In the genomic region with DNA sequence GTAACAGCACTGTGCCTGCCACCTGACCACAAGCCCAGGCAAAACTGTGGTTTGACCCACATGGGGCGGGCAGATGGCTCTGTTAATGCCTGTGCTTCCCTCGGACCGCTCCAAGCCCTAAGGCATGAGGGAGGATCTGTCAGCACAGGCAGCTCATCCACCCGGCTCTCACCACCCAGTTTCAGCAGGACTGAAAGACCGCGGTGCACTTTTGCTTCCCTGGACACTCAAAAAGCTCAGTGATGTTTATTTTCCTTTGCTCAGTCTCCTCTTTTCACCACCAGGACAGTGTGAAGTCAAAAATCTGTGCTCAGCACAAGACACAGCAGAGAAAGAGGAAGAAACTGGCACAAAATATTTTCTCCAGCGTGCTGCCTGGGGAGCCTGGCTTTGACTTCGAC, we compare ENCODE assay signal across 13 cellular contexts.
A peak's percentile ranks its signal among the peaks of the same experiment; 100 is the strongest.
DNase-seq lines count a peak whose midpoint lies in the region; ATAC-seq, FAIRE-seq and TF ChIP-seq lines count a peak whose summit lies in the region.
"Had no signal": no experiment of that assay in that cellular context is flagged by ENCODE, and none has a peak within 500 bp of the region (broad histone marks: within the 10 kb centered on the region; RNA-seq: fewer than 3 reads in every experiment).

No MANE protein-coding gene starts in this region.

- H3K9me3 ChIP-seq in keratinocyte (ENCODE audit: control insufficient read depth, low read depth, low read length): no peaks in the 10 kb centered on the region
- H3K9me3 ChIP-seq in effector memory CD4-positive, alpha-beta T cell (ENCODE audit: control insufficient read depth, low read length): no peaks in the 10 kb centered on the region

- peaks cover 10% of the 10 kb centered on the region in 2 donors for H3K9me3 Mint-ChIP-seq in activated T-cell treated with anti-CD3 and anti-CD28 coated beads, Interleukin-2, amount 50 U/mL, for 72 hours

- H3K4me1 ChIP-seq in keratinocyte (ENCODE audit: control insufficient read depth, extremely low read depth, insufficient read depth, low read length): peaks cover 15% of the 10 kb centered on the region
- H3K4me1 ChIP-seq in effector memory CD4-positive, alpha-beta T cell (ENCODE audit: control insufficient read depth, insufficient read depth, low read length, poor library complexity, severe bottlenecking): no peaks in the 10 kb centered on the region

- no peaks in the 10 kb centered on the region for H3K9me1 ChIP-seq in keratinocyte (ENCODE audit: control insufficient read depth, extremely low read depth, insufficient read depth, low read length)

- H3K36me3 ChIP-seq in keratinocyte (ENCODE audit: control insufficient read depth in 2 of 2, extremely low read depth in 1 of 2, insufficient read depth in 2 of 2, low read length in 2 of 2): no peaks in the 10 kb centered on the region
- H3K36me3 ChIP-seq in effector memory CD4-positive, alpha-beta T cell (ENCODE audit: control insufficient read depth, insufficient read depth, low read length): no peaks in the 10 kb centered on the region

- H3K79me2 ChIP-seq in keratinocyte (ENCODE audit: control insufficient read depth, insufficient read depth, low read length): no peaks in the 10 kb centered on the region

- H3K4me1 Mint-ChIP-seq in activated T-cell treated with anti-CD3 and anti-CD28 coated beads, Interleukin-2, amount 50 U/mL, for 72 hours (ENCODE audit: low read depth): peaks cover 18% of the 10 kb centered on the region
- H3K4me1 Mint-ChIP-seq: activated CD8-positive, alpha-beta memory T cell treated with anti-CD3 and anti-CD28 coated beads, Interleukin-2, amount 10 ng/mL, durations not matched to agents 7 days and 5 days had no signal

- H3K36me3 Mint-ChIP-seq in activated T-cell treated with anti-CD3 and anti-CD28 coated beads, Interleukin-2, amount 50 U/mL, for 72 hours (ENCODE audit: insufficient read depth in 2 of 2): peaks cover 12 to 13% of the 10 kb centered on the region in 2 donors
- H3K36me3 Mint-ChIP-seq: activated CD8-positive, alpha-beta memory T cell treated with anti-CD3 and anti-CD28 coated beads, Interleukin-2, amount 10 ng/mL, durations not matched to agents 7 days and 5 days had no signal

- no peak overlapping the region for H3K27ac ChIP-seq in keratinocyte (ENCODE audit: control insufficient read depth, insufficient read depth, low read length)
- no peak overlapping the region for H3K27ac ChIP-seq in effector memory CD4-positive, alpha-beta T cell (ENCODE audit: insufficient read depth, low read length, poor library complexity, severe bottlenecking)

- peaks cover 2% of the 10 kb centered on the region for H3K27me3 Mint-ChIP-seq in activated T-cell treated with anti-CD3 and anti-CD28 coated beads, Interleukin-2, amount 50 U/mL, for 72 hours (ENCODE audit: low read depth)
- H3K27me3 Mint-ChIP-seq: activated CD8-positive, alpha-beta memory T cell treated with anti-CD3 and anti-CD28 coated beads, Interleukin-2, amount 10 ng/mL, durations not matched to agents 7 days and 5 days had no signal

- peak overlapping the region; percentile 1 for H3K9ac ChIP-seq in keratinocyte (ENCODE audit: control insufficient read depth, extremely low read depth, insufficient read depth, low read length)

- ATAC-seq in GM18861 (IDR thresholded peaks at IDR 0.05; ENCODE audit: unreplicated experiment): no peak
- ATAC-seq in activated T-cell treated with anti-CD3 and anti-CD28 coated beads, Interleukin-2, amount 50 U/mL, for 72 hours (replicated peaks in 1 of 2): no peak
- ATAC-seq: activated CD8-positive, alpha-beta memory T cell treated with anti-CD3 and anti-CD28 coated beads, Interleukin-2, amount 10 ng/mL, durations not matched to agents 7 days and 5 days had no signal

- H3K27me3 ChIP-seq in keratinocyte (ENCODE audit: control insufficient read depth, extremely low read depth, insufficient read depth, low read length): no peaks in the 10 kb centered on the region
- no peaks in the 10 kb centered on the region for H3K27me3 ChIP-seq in effector memory CD4-positive, alpha-beta T cell (replicated peaks; ENCODE audit: control insufficient read depth, insufficient read depth, low read length, poor library complexity, severe bottlenecking)

- DNase-seq in Ammon's horn (ENCODE audit: low spot score): peak; percentile 40
- DNase-seq in LHCN-M2 (ENCODE audit: low read depth): peak; percentile 9
- peak; percentile 68 for DNase-seq in brain pericyte (ENCODE audit: low read depth, low spot score)
- DNase-seq in keratinocyte (ENCODE audit: low read depth, low spot score): no peak
- no peak for DNase-seq in effector memory CD4-positive, alpha-beta T cell
- no peak for DNase-seq in activated T-cell treated with anti-CD3 and anti-CD28 coated beads, Interleukin-2, amount 50 U/mL, for 72 hours
- no peak for DNase-seq in SHP77 treated with DMSO at 0.1 percent for 48 hours (lab: John Stamatoyannopoulos, UW)
- DNase-seq: activated CD8-positive, alpha-beta memory T cell treated with anti-CD3 and anti-CD28 coated beads, Interleukin-2, amount 10 ng/mL, durations not matched to agents 7 days and 5 days; activated naive CD8-positive, alpha-beta T cell treated with anti-CD3 and anti-CD28 coated beads for 36 hours; stimulated activated CD4-positive, alpha-beta T cell treated with anti-CD3 and anti-CD28 coated beads, Interleukin-1b, Interleukin-23, amount 100 ng/mL, for 48 hours had no signal

- dilution Hi-C loops in keratinocyte (cut with MboI; ENCODE audit: extremely low pct_ligation_motif_present, low sequenced_read_pairs): no loop called here

- H3K4me3 ChIP-seq in keratinocyte (ENCODE audit: control insufficient read depth in 2 of 3, extremely low read depth in 1 of 3, insufficient read depth in 2 of 3, low read depth in 1 of 3, low read length in 3 of 3): no peak overlapping the region
- H3K4me3 ChIP-seq in effector memory CD4-positive, alpha-beta T cell (ENCODE audit: insufficient read depth, low read depth, low read length, poor library complexity, severe bottlenecking): no peak overlapping the region
- H3K4me3 ChIP-seq: mucosa of descending colon had no signal

- H4K20me1 ChIP-seq in keratinocyte (ENCODE audit: control insufficient read depth, extremely low read depth, insufficient read depth, low read length): no peaks in the 10 kb centered on the region

- H3K4me3 Mint-ChIP-seq in activated T-cell treated with anti-CD3 and anti-CD28 coated beads, Interleukin-2, amount 50 U/mL, for 72 hours: no peak overlapping the region
- H3K4me3 Mint-ChIP-seq: activated CD8-positive, alpha-beta memory T cell treated with anti-CD3 and anti-CD28 coated beads, Interleukin-2, amount 10 ng/mL, durations not matched to agents 7 days and 5 days; activated naive CD8-positive, alpha-beta T cell treated with anti-CD3 and anti-CD28 coated beads for 36 hours had no signal

- H3K4me2 ChIP-seq in keratinocyte (ENCODE audit: control insufficient read depth, extremely low read depth, insufficient read depth, low read depth, low read length): peak overlapping the region; percentile 6

- H3K27ac Mint-ChIP-seq in activated T-cell treated with anti-CD3 and anti-CD28 coated beads, Interleukin-2, amount 50 U/mL, for 72 hours: no peak overlapping the region
- H3K27ac Mint-ChIP-seq: activated CD8-positive, alpha-beta memory T cell treated with anti-CD3 and anti-CD28 coated beads, Interleukin-2, amount 10 ng/mL, durations not matched to agents 7 days and 5 days; activated naive CD8-positive, alpha-beta T cell treated with anti-CD3 and anti-CD28 coated beads for 36 hours had no signal

- H2AFZ ChIP-seq in keratinocyte (ENCODE audit: control insufficient read depth, low read length): peak overlapping the region; percentile 0

- peak; percentile 86 for FAIRE-seq in keratinocyte (lab: Jason Lieb, UNC)
- FAIRE-seq: G401.6 had no signal

- no peak for TF ChIP-seq CTCF in keratinocyte (optimal IDR thresholded peaks at IDR 0.05 in 1 of 3, IDR thresholded peaks at IDR 0.05 in 1 of 3, conservative IDR thresholded peaks at IDR 0.05 in 1 of 3; ENCODE audit: extremely low read depth in 1 of 3, insufficient read depth in 2 of 3, low read length in 3 of 3)

Comparison
In these comparisons a context has a peak if more than half of its experiments do, and no peak if none do; other contexts are left out.
1. DNase-seq: peak in Ammon's horn (single experiment), LHCN-M2 (single experiment) and brain pericyte (single experiment); none in keratinocyte (single experiment), effector memory CD4-positive, alpha-beta T cell (0 of 3), activated T-cell treated with anti-CD3 and anti-CD28 coated beads, Interleukin-2, amount 50 U/mL, for 72 hours (0 of 2) and SHP77 treated with DMSO at 0.1 percent for 48 hours (single experiment).